18 cellular contexts compared by ENCODE assay signal in the genomic region with DNA sequence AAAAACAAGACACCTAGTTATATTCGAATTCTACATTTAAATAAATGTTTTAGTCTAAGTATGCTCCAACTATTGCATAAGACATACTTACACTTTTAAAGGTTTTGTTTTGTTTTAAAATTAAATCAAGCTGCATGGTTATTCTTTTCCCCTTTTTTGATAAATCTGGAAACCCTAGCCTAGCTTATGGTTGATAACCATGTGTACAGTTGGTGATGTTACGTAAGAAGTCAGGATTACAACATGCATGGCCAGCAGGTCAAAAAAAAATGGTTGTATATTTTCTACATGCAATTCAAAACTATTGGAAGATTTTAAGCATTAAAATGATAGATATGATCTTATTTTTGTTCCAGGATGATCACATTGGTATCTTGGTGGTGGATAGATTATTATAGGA.
"Had no signal": no experiment of that assay in that cellular context is flagged by ENCODE, and none has a peak within 500 bp of the region (broad histone marks: within the 10 kb centered on the region; RNA-seq: fewer than 3 reads in every experiment).

No MANE protein-coding gene starts in this region.

- H3K36me3 ChIP-seq: ascending aorta, lower lobe of right lung, tibial nerve, vagina had no signal

- H3K9me3 ChIP-seq: ascending aorta, lower lobe of right lung, tibial nerve, vagina had no signal

- H3K27ac Mint-ChIP-seq: activated T-helper 17 cell treated with anti-CD3 and anti-CD28 coated beads, Interleukin-2, amount 50 U/mL, for 72 hours; nephron progenitor cell; progenitor cell of endocrine pancreas had no signal

- H3K27me3 Mint-ChIP-seq: activated T-helper 17 cell treated with anti-CD3 and anti-CD28 coated beads, Interleukin-2, amount 50 U/mL, for 72 hours; progenitor cell of endocrine pancreas had no signal

- H3K4me1 Mint-ChIP-seq: activated T-helper 17 cell treated with anti-CD3 and anti-CD28 coated beads, Interleukin-2, amount 50 U/mL, for 72 hours; nephron progenitor cell had no signal

- H3K27ac ChIP-seq: ascending aorta, lower lobe of right lung, tibial nerve, vagina had no signal

- H3K4me3 Mint-ChIP-seq: activated T-helper 17 cell treated with anti-CD3 and anti-CD28 coated beads, Interleukin-2, amount 50 U/mL, for 72 hours; nephron progenitor cell had no signal

- DNase-seq: activated naive CD4-positive, alpha-beta T cell treated with Interleukin-2 at 50 U/mL for 16 hours; activated T-cell treated with anti-CD3 and anti-CD28 coated beads for 4 hours; head of caudate nucleus; left cardiac atrium; lower lobe of right lung; nephron progenitor cell; occipital lobe; right cardiac atrium; small intestine; stimulated activated CD4-positive, alpha-beta T cell treated with anti-CD3 and anti-CD28 coated beads, Interleukin-4, amount 100 ng/mL, for 24 hours; stimulated activated naive CD4-positive, alpha-beta T cell had no signal

- H3K9me3 Mint-ChIP-seq: nephron progenitor cell had no signal

- H3K4me3 ChIP-seq: ascending aorta, lower lobe of right lung, tibial nerve, vagina had no signal

- FAIRE-seq: endometrium, frontal cortex, small intestine had no signal

- H3K4me1 ChIP-seq: ascending aorta, lower lobe of right lung, tibial nerve, vagina had no signal

- H3K27me3 ChIP-seq: ascending aorta, tibial nerve, vagina had no signal
